26 cellular contexts compared by ENCODE assay signal in genomic region chr9:16258191-16258590, GRCh38.
"Had no signal": no experiment of that assay in that cellular context is flagged by ENCODE, and none has a peak within 500 bp of the region (broad histone marks: within the 10 kb centered on the region; RNA-seq: fewer than 3 reads in every experiment).

No MANE protein-coding gene starts in this region.

- H3K36me3 ChIP-seq: lower lobe of right lung, neural progenitor cell, neutrophil, ovary, right atrium auricular region, right lobe of liver, thyroid gland, transverse colon, upper lobe of right lung had no signal

- H3K9ac ChIP-seq: neural progenitor cell had no signal

- H3K27ac ChIP-seq: lower lobe of right lung, neural progenitor cell, neutrophil, right atrium auricular region, right lobe of liver, thyroid gland, transverse colon, upper lobe of right lung had no signal

- H3K4me3 Mint-ChIP-seq: nephron; neural progenitor cell; stimulated activated memory B cell treated with anti-CD40 and anti-IgM and Interleukin-4, amounts not matched to agents 10 μg/mL and 1 μg/mL and 100 μg/mL, for 72 hours had no signal

- H3K4me3 ChIP-seq: lower lobe of right lung, neural progenitor cell, ovary, right atrium auricular region, right lobe of liver, smooth muscle cell, thyroid gland, transverse colon, upper lobe of right lung had no signal

- H3K27me3 Mint-ChIP-seq: stimulated activated memory B cell treated with anti-CD40 and anti-IgM and Interleukin-4, amounts not matched to agents 10 μg/mL and 1 μg/mL and 100 μg/mL, for 72 hours; stimulated activated naive CD8-positive, alpha-beta T cell treated with anti-CD3 and anti-CD28 coated beads, Interleukin-15, amount 100 ng/mL, for 72 hours had no signal

- H3K36me3 Mint-ChIP-seq: naive thymus-derived CD8-positive, alpha-beta T cell; neural progenitor cell; stimulated activated memory B cell treated with anti-CD40 and anti-IgM and Interleukin-4, amounts not matched to agents 10 μg/mL and 1 μg/mL and 100 μg/mL, for 72 hours had no signal

- H3K4me2 ChIP-seq: neural progenitor cell, smooth muscle cell had no signal

- H3K9me3 Mint-ChIP-seq: nephron; neural progenitor cell; stimulated activated naive CD8-positive, alpha-beta T cell treated with anti-CD3 and anti-CD28 coated beads, Interleukin-15, amount 100 ng/mL, for 72 hours had no signal

- H2AFZ ChIP-seq: neural progenitor cell had no signal

- H3K4me1 Mint-ChIP-seq: stimulated activated memory B cell treated with anti-CD40 and anti-IgM and Interleukin-4, amounts not matched to agents 10 μg/mL and 1 μg/mL and 100 μg/mL, for 72 hours had no signal

- H3K27ac Mint-ChIP-seq: neural progenitor cell; progenitor cell of endocrine pancreas; stimulated activated memory B cell treated with anti-CD40 and anti-IgM and Interleukin-4, amounts not matched to agents 10 μg/mL and 1 μg/mL and 100 μg/mL, for 72 hours had no signal

- H3K4me1 ChIP-seq: lower lobe of right lung, right atrium auricular region, thyroid gland, transverse colon, upper lobe of right lung had no signal

- DNase-seq: hippocampal formation; kidney glomerular epithelial cell; left cardiac atrium; lower lobe of right lung; mammary epithelial cell; occipital lobe; right lobe of liver; stimulated activated CD4-positive, alpha-beta T cell treated with anti-CD3 and anti-CD28 coated beads, Interleukin-1b, Interleukin-23, amount 100 ng/mL, for 48 hours; stimulated activated CD4-positive, alpha-beta T cell treated with anti-CD3 and anti-CD28 coated beads, Interleukin-2, amount 100 ng/mL, for 48 hours; stimulated activated CD4-positive, alpha-beta T cell treated with anti-CD3 and anti-CD28 coated beads, Interleukin-4, amount 100 ng/mL, for 4 hours; stimulated activated CD8-positive, alpha-beta memory T cell treated with anti-CD3 and anti-CD28 coated beads, Interleukin-4, amount 100 ng/mL, for 48 hours; stimulated activated naive CD4-positive, alpha-beta T cell treated with Interleukin-2 at 50 U/mL for 16 hours; stimulated activated naive CD8-positive, alpha-beta T cell treated with anti-CD3 and anti-CD28 coated beads, Interleukin-15, amount 100 ng/mL, for 72 hours; substantia nigra; thyroid gland; transverse colon; upper lobe of right lung had no signal

- H3K9me3 ChIP-seq: lower lobe of right lung, neutrophil, ovary, right atrium auricular region, right lobe of liver, thyroid gland, transverse colon, upper lobe of right lung had no signal

- H3K27me3 ChIP-seq: neural progenitor cell, ovary, right atrium auricular region, right lobe of liver, thyroid gland, transverse colon, upper lobe of right lung had no signal

- ATAC-seq: lower lobe of right lung; stimulated activated memory B cell treated with anti-CD40 and anti-IgM and Interleukin-4, amounts not matched to agents 10 μg/mL and 1 μg/mL and 100 μg/mL, for 72 hours; upper lobe of right lung had no signal
